Comparison of ENCODE assay signal across 19 cellular contexts in the genomic region with DNA sequence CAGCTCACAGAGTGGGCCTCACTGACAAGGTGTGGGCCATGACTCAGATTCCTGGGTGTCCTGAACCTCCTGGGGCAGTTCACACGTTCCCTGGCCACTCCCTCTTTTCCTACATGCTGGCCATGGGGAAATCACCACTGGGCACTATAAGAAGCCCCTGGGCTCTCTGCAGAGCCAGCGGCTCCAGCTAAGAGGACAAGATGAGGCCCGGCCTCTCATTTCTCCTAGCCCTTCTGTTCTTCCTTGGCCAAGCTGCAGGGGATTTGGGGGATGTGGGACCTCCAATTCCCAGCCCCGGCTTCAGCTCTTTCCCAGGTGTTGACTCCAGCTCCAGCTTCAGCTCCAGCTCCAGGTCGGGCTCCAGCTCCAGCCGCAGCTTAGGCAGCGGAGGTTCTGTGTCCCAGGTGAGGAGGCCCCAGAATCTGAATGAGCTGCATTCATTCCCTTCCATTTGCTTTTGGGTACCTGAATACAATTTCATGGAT. TPM values are rescaled to one million over a fixed set of nuclear protein-coding genes. Genes with fewer than 3 reads are reported as not detected.
"Had no signal": no experiment of that assay in that cellular context is flagged by ENCODE, and none has a peak within 500 bp of the region (broad histone marks: within the 10 kb centered on the region; RNA-seq: fewer than 3 reads in every experiment).

Gene OLFM4, plus strand, starts transcription at position 177 of the 485 bp plus-strand sequence. Its CDS starts 24 bp downstream, at position 201.

- H3K4me3 ChIP-seq: adrenal gland, ovary, thyroid gland had no signal

- H3K27me3 ChIP-seq: adrenal gland, ovary, thyroid gland had no signal

- H3K9me3 Mint-ChIP-seq: activated B cell treated with CpG ODN at 0.5 μM for 24 hours; activated CD4-positive, alpha-beta T cell treated with anti-CD3 and anti-CD28 coated beads, Interleukin-2, amount 10 ng/mL, durations not matched to agents 7 days and 5 days; activated T-helper 2 cell treated with anti-CD3 and anti-CD28 coated beads, Interferon-gamma antibody, Interleukin-2, Interleukin-4, amounts not matched to agents 10 μg/mL and 5 μg/mL and 100 μg/mL, durations not matched to agents 14 hours and 24 hours and 36 hours; dendritic cell treated with granulocyte-macrophage colony-stimulating factor and Interleukin-4, amounts not matched to agents 40 ng/mL and 50 ng/mL, for 4 days; nephron had no signal

- H3K27ac Mint-ChIP-seq: activated B cell treated with CpG ODN at 0.5 μM for 24 hours; activated CD4-positive, alpha-beta T cell treated with anti-CD3 and anti-CD28 coated beads, Interleukin-2, amount 10 ng/mL, durations not matched to agents 7 days and 5 days; activated T-helper 2 cell treated with anti-CD3 and anti-CD28 coated beads, Interferon-gamma antibody, Interleukin-2, Interleukin-4, amounts not matched to agents 10 μg/mL and 5 μg/mL and 100 μg/mL, durations not matched to agents 14 hours and 24 hours and 36 hours; dendritic cell treated with granulocyte-macrophage colony-stimulating factor and Interleukin-4, amounts not matched to agents 40 ng/mL and 50 ng/mL, for 4 days; nephron; T-helper 17 cell had no signal

- H3K4me3 Mint-ChIP-seq: activated B cell treated with CpG ODN at 0.5 μM for 24 hours; activated CD4-positive, alpha-beta T cell treated with anti-CD3 and anti-CD28 coated beads, Interleukin-2, amount 10 ng/mL, durations not matched to agents 7 days and 5 days; dendritic cell treated with granulocyte-macrophage colony-stimulating factor and Interleukin-4, amounts not matched to agents 40 ng/mL and 50 ng/mL, for 4 days; nephron; T-helper 17 cell had no signal

- H3K27ac ChIP-seq: adrenal gland, ovary, thyroid gland had no signal

- ATAC-seq: left cardiac atrium, T-helper 17 cell had no signal

- H3K4me1 Mint-ChIP-seq: activated B cell treated with CpG ODN at 0.5 μM for 24 hours; activated CD4-positive, alpha-beta T cell treated with anti-CD3 and anti-CD28 coated beads, Interleukin-2, amount 10 ng/mL, durations not matched to agents 7 days and 5 days; nephron; T-helper 17 cell had no signal

- H3K4me1 ChIP-seq: adrenal gland, thyroid gland had no signal

- DNase-seq: activated B cell treated with CpG ODN at 0.5 μM for 24 hours; activated CD4-positive, alpha-beta T cell treated with anti-CD3 and anti-CD28 coated beads, Interleukin-2, amount 10 ng/mL, durations not matched to agents 7 days and 5 days; activated naive CD4-positive, alpha-beta T cell treated with anti-CD3 and anti-CD28 coated beads, Interleukin-2, amount 50 U/mL, for 16 hours; activated T-cell treated with anti-CD3 and anti-CD28 coated beads for 4 hours; adrenal gland; hypothalamus; left cardiac atrium; ovary; retina; stimulated activated CD4-positive, alpha-beta T cell treated with anti-CD3 and anti-CD28 coated beads, Interleukin-15, amount 100 ng/mL, for 24 hours; stimulated activated CD4-positive, alpha-beta T cell treated with anti-CD3 and anti-CD28 coated beads, Interleukin-4, amount 100 ng/mL, for 24 hours; T-helper 17 cell; thyroid gland had no signal

- H3K27me3 Mint-ChIP-seq: activated B cell treated with CpG ODN at 0.5 μM for 24 hours; activated CD4-positive, alpha-beta T cell treated with anti-CD3 and anti-CD28 coated beads, Interleukin-2, amount 10 ng/mL, durations not matched to agents 7 days and 5 days; dendritic cell treated with granulocyte-macrophage colony-stimulating factor and Interleukin-4, amounts not matched to agents 40 ng/mL and 50 ng/mL, for 4 days had no signal

- H3K36me3 ChIP-seq: adrenal gland, ovary, thyroid gland had no signal

- H3K9me3 ChIP-seq: adrenal gland, ovary, thyroid gland had no signal

RNA-seq across cellular contexts. Expression of gene OLFM4, which starts in this region (rescaled TPM):
- total RNA-seq: activated B cell treated with CpG ODN at 0.5 μM for 24 hours; activated CD4-positive, alpha-beta T cell treated with anti-CD3 and anti-CD28 coated beads, Interleukin-2, amount 10 ng/mL, durations not matched to agents 7 days and 5 days; activated CD8-positive, alpha-beta memory T cell treated with anti-CD3 and anti-CD28 coated beads for 36 hours; activated T-helper 2 cell treated with anti-CD3 and anti-CD28 coated beads, Interferon-gamma antibody, Interleukin-2, Interleukin-4, amounts not matched to agents 10 μg/mL and 5 μg/mL and 100 μg/mL, durations not matched to agents 14 hours and 24 hours and 36 hours; glomerular endothelial cell; lung microvascular endothelial cell; T-helper 17 cell had no signal
